Comparison of ENCODE assay signal across 11 cellular contexts in genomic region chr12:74747305-74747704, GRCh38.
DNase-seq lines count a peak whose midpoint lies in the region; ATAC-seq, FAIRE-seq and TF ChIP-seq lines count a peak whose summit lies in the region.
"Had no signal": no experiment of that assay in that cellular context is flagged by ENCODE, and none has a peak within 500 bp of the region (broad histone marks: within the 10 kb centered on the region; RNA-seq: fewer than 3 reads in every experiment).

No MANE protein-coding gene starts in this region.

- H2BK5ac ChIP-seq in H1 (ENCODE audit: low read depth, low read length) = no peak overlapping the region

- H3K79me2 ChIP-seq in H1 (ENCODE audit: control insufficient read depth in 1 of 2, insufficient read depth in 2 of 2, low read length in 2 of 2) = no peaks in the 10 kb centered on the region

- H3K18ac ChIP-seq in H1 (ENCODE audit: extremely low read depth, low read length) = no peak overlapping the region

- CTCF ChIA-PET in H1 (lab: Charles Lee; ENCODE audit: partially characterized antibody) = interaction anchor here (0.6 to 1.4 kb wide), 4 partner anchors 35 to 435 kb away, joined by 3 to 4 read pairs (median 4); no protein-coding TSS in a partner anchor

- no peak for ATAC-seq in GM18498 (IDR thresholded peaks at IDR 0.05; ENCODE audit: unreplicated experiment)
- ATAC-seq in GM21447 (IDR thresholded peaks at IDR 0.05; ENCODE audit: unreplicated experiment) = no peak
- ATAC-seq: activated CD8-positive, alpha-beta memory T cell treated with anti-CD3 and anti-CD28 coated beads, Interleukin-2, amount 10 ng/mL, durations not matched to agents 7 days and 5 days; heart left ventricle had no signal

- no peak overlapping the region for H4K8ac ChIP-seq in H1 (ENCODE audit: extremely low read depth, insufficient read depth, low read length)

- H3K4me1 ChIP-seq in H1 (replicated peaks in 1 of 4; ENCODE audit: control insufficient read depth in 3 of 4, insufficient read depth in 4 of 4, low read length in 3 of 4) = no peaks in the 10 kb centered on the region
- H3K4me1 ChIP-seq: heart left ventricle had no signal

- DNase-seq in H4 (ENCODE audit: low spot score) (peak; percentile 12), NCI-H82 treated with DMSO at 0.1 percent for 48 hours (lab: John Stamatoyannopoulos, UW; ENCODE audit: unreplicated experiment) (peak; percentile 0), H1 (ENCODE audit: low read depth in 1 of 2, low spot score in 2 of 2) (no peak), renal cortical epithelial cell (ENCODE audit: low read depth) (peak; percentile 73), NOMO-1 (lab: John Stamatoyannopoulos, UW; ENCODE audit: unreplicated experiment in 2 of 2) (no peak)
- DNase-seq: activated CD8-positive, alpha-beta memory T cell treated with anti-CD3 and anti-CD28 coated beads, Interleukin-2, amount 10 ng/mL, durations not matched to agents 7 days and 5 days; heart left ventricle; stimulated activated CD4-positive, alpha-beta T cell treated with anti-CD3 and anti-CD28 coated beads, Interleukin-2, amount 100 ng/mL, for 48 hours; T-helper 2 cell had no signal

- no peak overlapping the region for H3K4me3 ChIP-seq in H1 (ENCODE audit: extremely low read depth in 1 of 4, insufficient read depth in 2 of 4, low read depth in 3 of 4, low read length in 4 of 4)
- H3K4me3 ChIP-seq: heart left ventricle had no signal

- no peak overlapping the region for H3K23ac ChIP-seq in H1 (ENCODE audit: insufficient read length)

- H3K36me3 ChIP-seq in H1 (ENCODE audit: control insufficient read depth in 2 of 4, insufficient read depth in 4 of 4, low read length in 3 of 4) = no peaks in the 10 kb centered on the region
- H3K36me3 ChIP-seq: heart left ventricle had no signal

- H3K56ac ChIP-seq in H1 (replicated peaks; ENCODE audit: insufficient read length, low read depth, low read length) = no peak overlapping the region

- no peak for FAIRE-seq in H1 (lab: Jason Lieb, UNC)

- POLR2A ChIA-PET in H1 (lab: Charles Lee; ENCODE audit: partially characterized antibody) = no interaction called here

- no peak overlapping the region for H2AFZ ChIP-seq in H1 (ENCODE audit: low read length)

- no peak overlapping the region for H2BK120ac ChIP-seq in H1 (replicated peaks; ENCODE audit: low read depth, low read length)

- no peak overlapping the region for H2AK5ac ChIP-seq in H1 (ENCODE audit: low read depth, low read length)

- no peak overlapping the region for H3K4me2 ChIP-seq in H1 (ENCODE audit: insufficient read depth in 1 of 2, low read depth in 2 of 2, low read length in 2 of 2)

- no peak overlapping the region for H3K9ac ChIP-seq in H1 (replicated peaks in 1 of 4; ENCODE audit: extremely low read depth in 1 of 4, low read depth in 3 of 4, low read length in 3 of 4)

- H2BK12ac ChIP-seq in H1 (ENCODE audit: low read depth, low read length) = no peak overlapping the region

- H3K14ac ChIP-seq in H1 (ENCODE audit: insufficient read length) = no peak overlapping the region

- TF ChIP-seq EP300 in H1 (IDR thresholded peaks at IDR 0.05; ENCODE audit: borderline replicate concordance in 1 of 2, low read depth in 2 of 2, low read length in 2 of 2) = no peak

- TF ChIP-seq RAD21 in H1 (IDR thresholded peaks at IDR 0.05 in 1 of 2, conservative IDR thresholded peaks at IDR 0.05 in 1 of 2; ENCODE audit: low read depth in 2 of 2, low read length in 2 of 2) = peak; percentile 37 to 54

- TF ChIP-seq CTCF in H1 (IDR thresholded peaks at IDR 0.05; ENCODE audit: control extremely low read depth in 1 of 3, insufficient read depth in 1 of 3, low read depth in 1 of 3, low read length in 3 of 3) = no peak; a peak in 1 of 4 replicates

- no peak overlapping the region for H2BK15ac ChIP-seq in H1 (ENCODE audit: low read length)

- no peak overlapping the region for H4K5ac ChIP-seq in H1 (ENCODE audit: insufficient read length, low read depth, low read length)

- H2BK20ac ChIP-seq in H1 (ENCODE audit: low read length) = no peak overlapping the region

- no peaks in the 10 kb centered on the region for H3K9me3 ChIP-seq in H1 (ENCODE audit: insufficient read depth in 2 of 2, low read depth in 1 of 2, low read length in 1 of 2)
- H3K9me3 ChIP-seq: heart left ventricle had no signal

- no peaks in the 10 kb centered on the region for H3K79me1 ChIP-seq in H1 (ENCODE audit: low read depth, low read length)

- no peak for TF ChIP-seq POLR2A in H1 (IDR thresholded peaks at IDR 0.05; ENCODE audit: control extremely low read depth in 1 of 2, low read depth in 2 of 2, low read length in 2 of 2)

- H3K4ac ChIP-seq in H1 (replicated peaks; ENCODE audit: insufficient read length, low read depth, low read length) = no peak overlapping the region

- H4K20me1 ChIP-seq in H1 (replicated peaks in 1 of 2; ENCODE audit: control insufficient read depth in 1 of 2, insufficient read depth in 2 of 2, low read length in 2 of 2) = no peaks in the 10 kb centered on the region

- no peak overlapping the region for H3K27ac ChIP-seq in H1 (ENCODE audit: low read depth, low read length)
- H3K27ac ChIP-seq: heart left ventricle had no signal

- H3K23me2 ChIP-seq in H1 (ENCODE audit: low read depth, low read length) = no peaks in the 10 kb centered on the region

- H3K27me3 ChIP-seq in H1 (replicated peaks in 1 of 4; ENCODE audit: control insufficient read depth in 3 of 4, extremely low read depth in 1 of 4, insufficient read depth in 3 of 4, low read length in 3 of 4) = no peaks in the 10 kb centered on the region
- H3K27me3 ChIP-seq: heart left ventricle had no signal

- no peak overlapping the region for H4K91ac ChIP-seq in H1 (replicated peaks; ENCODE audit: insufficient read length, low read length)

TF ChIP-seq in H1, 55 proteins besides CTCF, POLR2A, EP300 and RAD21:
- TF ChIP-seq YY1 (IDR thresholded peaks at IDR 0.05; ENCODE audit: low read depth, low read length) = no peak
- no peak for TF ChIP-seq BACH1 (IDR thresholded peaks at IDR 0.05; ENCODE audit: low read length)
- no peak for TF ChIP-seq KDM5A (IDR thresholded peaks at IDR 0.05; ENCODE audit: low read length)
- TF ChIP-seq, protein P1, sequence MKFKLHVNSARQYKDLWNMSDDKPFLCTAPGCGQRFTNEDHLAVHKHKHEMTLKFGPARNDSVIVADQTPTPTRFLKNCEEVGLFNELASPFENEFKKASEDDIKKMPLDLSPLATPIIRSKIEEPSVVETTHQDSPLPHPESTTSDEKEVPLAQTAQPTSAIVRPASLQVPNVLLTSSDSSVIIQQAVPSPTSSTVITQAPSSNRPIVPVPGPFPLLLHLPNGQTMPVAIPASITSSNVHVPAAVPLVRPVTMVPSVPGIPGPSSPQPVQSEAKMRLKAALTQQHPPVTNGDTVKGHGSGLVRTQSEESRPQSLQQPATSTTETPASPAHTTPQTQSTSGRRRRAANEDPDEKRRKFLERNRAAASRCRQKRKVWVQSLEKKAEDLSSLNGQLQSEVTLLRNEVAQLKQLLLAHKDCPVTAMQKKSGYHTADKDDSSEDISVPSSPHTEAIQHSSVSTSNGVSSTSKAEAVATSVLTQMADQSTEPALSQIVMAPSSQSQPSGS (IDR thresholded peaks at IDR 0.05; ENCODE audit: low read length) = no peak
- no peak for TF ChIP-seq POU5F1 (IDR thresholded peaks at IDR 0.05; ENCODE audit: low read depth, low read length)
- TF ChIP-seq GABPA (IDR thresholded peaks at IDR 0.05; ENCODE audit: borderline replicate concordance, insufficient read depth, low read length) = no peak
- no peak for TF ChIP-seq FOSL1 (IDR thresholded peaks at IDR 0.05; ENCODE audit: insufficient read depth, low read depth, low read length)
- TF ChIP-seq SIRT6 (IDR thresholded peaks at IDR 0.05; ENCODE audit: low read length) = no peak
- no peak for TF ChIP-seq EZH2 (IDR thresholded peaks at IDR 0.05; ENCODE audit: low read depth, low read length, severe bottlenecking)

Comparison
In these comparisons a context has a peak if more than half of its experiments do, and no peak if none do; other contexts are left out.
1. DNase-seq: peak in H4 (single experiment), NCI-H82 treated with DMSO at 0.1 percent for 48 hours (single experiment) and renal cortical epithelial cell (single experiment); none in H1 (0 of 2) and NOMO-1 (0 of 2).